ENCODE assay signal across 1 cellular context in the genomic region with DNA sequence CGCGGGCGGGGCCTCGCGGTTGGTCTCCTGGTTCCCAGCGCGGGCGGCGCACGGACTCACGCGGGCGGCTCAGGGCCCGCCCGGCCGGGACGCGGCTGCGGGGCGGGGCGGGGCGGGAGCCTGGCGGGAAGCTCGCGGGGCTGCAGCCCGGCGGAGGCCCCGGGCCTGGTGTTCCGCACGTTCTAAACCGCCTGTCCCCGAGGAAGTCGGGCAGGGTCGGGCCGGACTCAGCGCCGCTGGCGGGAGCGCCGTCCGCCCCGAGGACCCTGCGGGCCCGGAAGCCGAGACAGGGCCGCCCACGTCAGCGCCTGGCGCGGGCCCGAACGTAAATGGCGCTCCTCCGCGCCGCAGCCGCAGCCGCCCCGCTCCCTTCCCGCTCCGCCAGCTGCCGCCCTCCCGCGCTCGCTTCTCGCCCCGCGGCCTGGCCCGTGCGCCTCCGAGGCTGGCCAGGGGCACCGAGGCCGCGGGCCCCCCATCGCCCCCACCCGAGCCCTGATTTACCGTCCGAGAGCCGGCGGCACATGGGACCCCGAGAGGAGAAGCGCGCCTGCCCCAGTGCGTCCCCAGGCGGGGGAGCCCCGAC.
TF ChIP-seq lines count a peak whose summit lies in the region.

No MANE protein-coding gene starts in this region.

TF ChIP-seq in neural cell, 6 proteins besides CTCF, POLR2A, EP300 and RAD21:
- peak; percentile 48 for TF ChIP-seq REST (IDR thresholded peaks at IDR 0.05; ENCODE audit: borderline replicate concordance)
- TF ChIP-seq TAF1 (IDR thresholded peaks at IDR 0.05; ENCODE audit: low read depth) = peak; percentile 51
- TF ChIP-seq POLR2AphosphoS5 (IDR thresholded peaks at IDR 0.05) = peak; percentile 47
- peak; percentile 56 for TF ChIP-seq MXI1 (conservative IDR thresholded peaks at IDR 0.05; ENCODE audit: poor library complexity, severe bottlenecking)
- TF ChIP-seq SMC3 (conservative IDR thresholded peaks at IDR 0.05; ENCODE audit: poor library complexity) = peak; percentile 38
- no peak for TF ChIP-seq EZH2 (IDR thresholded peaks at IDR 0.05; ENCODE audit: borderline replicate concordance, insufficient read depth, low read length, poor library complexity, severe bottlenecking)
